ENCODE assay signal across 7 cellular contexts in the genomic region with DNA sequence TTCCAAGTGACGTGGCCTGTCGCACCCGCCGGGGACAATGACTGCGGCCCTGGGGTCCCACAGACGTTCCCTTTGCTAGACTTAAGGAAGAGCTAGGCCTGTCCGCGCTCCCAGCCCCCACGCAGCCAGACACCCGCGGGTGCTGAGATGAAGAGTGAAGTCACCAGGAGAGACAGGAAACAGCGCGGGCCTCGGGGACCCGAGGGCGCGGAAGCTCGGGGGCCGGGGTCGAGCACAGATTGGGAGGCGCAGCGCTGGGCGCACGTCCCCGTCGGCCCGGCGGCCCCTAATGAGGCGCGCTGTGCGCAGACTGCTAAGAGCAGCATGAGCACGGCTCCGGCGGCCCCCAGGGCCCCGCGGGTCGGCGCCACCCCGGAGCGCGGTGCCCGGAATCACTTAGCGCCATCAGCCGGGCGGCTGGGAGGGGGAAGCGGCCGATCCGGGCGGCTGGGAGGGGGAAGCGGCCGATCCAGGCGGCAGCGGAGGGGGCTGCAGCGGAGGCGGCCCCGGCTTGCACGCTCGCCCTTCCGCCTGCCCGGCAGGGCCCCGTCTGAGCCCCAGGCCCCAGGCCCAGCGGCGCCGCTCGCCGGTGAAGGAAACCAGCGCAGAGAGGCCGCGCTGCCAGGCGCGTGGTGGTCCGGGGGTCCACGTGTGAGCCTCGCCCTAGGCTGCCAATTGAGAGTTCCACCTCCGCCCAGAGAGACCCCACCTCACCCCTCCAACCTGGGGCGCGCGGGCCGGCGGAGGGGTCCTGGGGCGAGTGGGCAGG. TPM values are rescaled to one million over a fixed set of nuclear protein-coding genes. Genes with fewer than 3 reads are reported as not detected.
DNase-seq lines count a peak whose midpoint lies in the region; ATAC-seq and TF ChIP-seq lines count a peak whose summit lies in the region.
"Had no signal": no experiment of that assay in that cellular context is flagged by ENCODE, and none has a peak within 500 bp of the region (broad histone marks: within the 10 kb centered on the region; RNA-seq: fewer than 3 reads in every experiment).

No MANE protein-coding gene starts in this region.

- H3K4me3 Mint-ChIP-seq in WTC11 (peak overlapping the region; percentile 88), endothelial cell (ENCODE audit: unreplicated experiment) (peak overlapping the region; percentile 87)

- POLR2A ChIA-PET in WTC11 (lab: Charles Lee) = interaction anchor here (0.5 kb wide), 1 partner anchor 84 kb away, joined by 3 read pairs; no protein-coding TSS in a partner anchor

- CTCF ChIA-PET in WTC11 (lab: Charles Lee) = interaction anchor here (0.8 to 1.4 kb wide), 7 partner anchors 12 to 337 kb away, joined by 3 to 5 read pairs (median 4); no protein-coding TSS in a partner anchor

- H3K4me1 Mint-ChIP-seq in WTC11 (peaks cover 2% of the 10 kb centered on the region), endothelial cell (ENCODE audit: unreplicated experiment) (peaks cover 5% of the 10 kb centered on the region)

- peaks cover 32% of the 10 kb centered on the region for H3K27me3 Mint-ChIP-seq in WTC11 (ENCODE audit: low read depth)
- peaks cover 3% of the 10 kb centered on the region for H3K27me3 Mint-ChIP-seq in endothelial cell (ENCODE audit: unreplicated experiment)

- 0 out of 2 replicates have a peak overlapping the region, but pooled peaks have one; percentile 89 for H3K27ac Mint-ChIP-seq in WTC11
- peak overlapping the region; percentile 48 for H3K27ac Mint-ChIP-seq in endothelial cell (ENCODE audit: unreplicated experiment)

- H3K36me3 Mint-ChIP-seq in WTC11 = no peaks in the 10 kb centered on the region
- peaks cover 3% of the 10 kb centered on the region for H3K36me3 Mint-ChIP-seq in endothelial cell (ENCODE audit: low read depth, unreplicated experiment)

- TF ChIP-seq CTCF in WTC11 (IDR thresholded peaks at IDR 0.05) (no peak), endothelial cell (IDR thresholded peaks at IDR 0.05; ENCODE audit: unreplicated experiment) (no peak)

- H3K9me3 Mint-ChIP-seq in WTC11 = peaks cover 3% of the 10 kb centered on the region
- H3K9me3 Mint-ChIP-seq in endothelial cell (ENCODE audit: unreplicated experiment) = no peaks in the 10 kb centered on the region

- DNase-seq in WTC11 (ENCODE audit: low spot score) (peak; percentile 61), endothelial cell (ENCODE audit: low spot score) (no peak), NCI-H446 (lab: John Stamatoyannopoulos, UW) (no peak), NCI-H345 (lab: John Stamatoyannopoulos, UW) (no peak)
- DNase-seq in stimulated activated CD4-positive, alpha-beta T cell treated with anti-CD3 and anti-CD28 coated beads, Interleukin-4, amount 100 ng/mL, for 4 hours = peak; percentile 50
- DNase-seq: NCI-H526 treated with DMSO at 0.1 percent for 48 hours had no signal

- ATAC-seq in WTC11 (peak; percentile 77), GM18498 (IDR thresholded peaks at IDR 0.05; ENCODE audit: unreplicated experiment) (no peak)

TF ChIP-seq in WTC11, 78 proteins besides CTCF, POLR2A, EP300 and RAD21:
- TF ChIP-seq, protein P1, sequence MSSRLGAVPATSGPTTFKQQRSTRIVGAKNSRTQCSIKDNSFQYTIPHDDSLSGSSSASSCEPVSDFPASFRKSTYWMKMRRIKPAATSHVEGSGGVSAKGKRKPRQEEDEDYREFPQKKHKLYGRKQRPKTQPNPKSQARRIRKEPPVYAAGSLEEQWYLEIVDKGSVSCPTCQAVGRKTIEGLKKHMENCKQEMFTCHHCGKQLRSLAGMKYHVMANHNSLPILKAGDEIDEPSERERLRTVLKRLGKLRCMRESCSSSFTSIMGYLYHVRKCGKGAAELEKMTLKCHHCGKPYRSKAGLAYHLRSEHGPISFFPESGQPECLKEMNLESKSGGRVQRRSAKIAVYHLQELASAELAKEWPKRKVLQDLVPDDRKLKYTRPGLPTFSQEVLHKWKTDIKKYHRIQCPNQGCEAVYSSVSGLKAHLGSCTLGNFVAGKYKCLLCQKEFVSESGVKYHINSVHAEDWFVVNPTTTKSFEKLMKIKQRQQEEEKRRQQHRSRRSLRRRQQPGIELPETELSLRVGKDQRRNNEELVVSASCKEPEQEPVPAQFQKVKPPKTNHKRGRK (CRISPR knock-in tag; IDR thresholded peaks at IDR 0.05; ENCODE audit: borderline replicate concordance) = no peak
- peak; percentile 80 for TF ChIP-seq ZNF423 (CRISPR knock-in tag; IDR thresholded peaks at IDR 0.05)
- TF ChIP-seq FOXP1 (CRISPR knock-in tag; IDR thresholded peaks at IDR 0.05; ENCODE audit: borderline replicate concordance) = no peak
- no peak for TF ChIP-seq FOXJ3 (CRISPR knock-in tag; IDR thresholded peaks at IDR 0.05; ENCODE audit: borderline replicate concordance)
- 0 out of 2 replicates have a peak, but pooled peaks have one; percentile 23 for TF ChIP-seq KAT7 (CRISPR knock-in tag; IDR thresholded peaks at IDR 0.05; ENCODE audit: borderline replicate concordance)
- TF ChIP-seq, protein P2, sequence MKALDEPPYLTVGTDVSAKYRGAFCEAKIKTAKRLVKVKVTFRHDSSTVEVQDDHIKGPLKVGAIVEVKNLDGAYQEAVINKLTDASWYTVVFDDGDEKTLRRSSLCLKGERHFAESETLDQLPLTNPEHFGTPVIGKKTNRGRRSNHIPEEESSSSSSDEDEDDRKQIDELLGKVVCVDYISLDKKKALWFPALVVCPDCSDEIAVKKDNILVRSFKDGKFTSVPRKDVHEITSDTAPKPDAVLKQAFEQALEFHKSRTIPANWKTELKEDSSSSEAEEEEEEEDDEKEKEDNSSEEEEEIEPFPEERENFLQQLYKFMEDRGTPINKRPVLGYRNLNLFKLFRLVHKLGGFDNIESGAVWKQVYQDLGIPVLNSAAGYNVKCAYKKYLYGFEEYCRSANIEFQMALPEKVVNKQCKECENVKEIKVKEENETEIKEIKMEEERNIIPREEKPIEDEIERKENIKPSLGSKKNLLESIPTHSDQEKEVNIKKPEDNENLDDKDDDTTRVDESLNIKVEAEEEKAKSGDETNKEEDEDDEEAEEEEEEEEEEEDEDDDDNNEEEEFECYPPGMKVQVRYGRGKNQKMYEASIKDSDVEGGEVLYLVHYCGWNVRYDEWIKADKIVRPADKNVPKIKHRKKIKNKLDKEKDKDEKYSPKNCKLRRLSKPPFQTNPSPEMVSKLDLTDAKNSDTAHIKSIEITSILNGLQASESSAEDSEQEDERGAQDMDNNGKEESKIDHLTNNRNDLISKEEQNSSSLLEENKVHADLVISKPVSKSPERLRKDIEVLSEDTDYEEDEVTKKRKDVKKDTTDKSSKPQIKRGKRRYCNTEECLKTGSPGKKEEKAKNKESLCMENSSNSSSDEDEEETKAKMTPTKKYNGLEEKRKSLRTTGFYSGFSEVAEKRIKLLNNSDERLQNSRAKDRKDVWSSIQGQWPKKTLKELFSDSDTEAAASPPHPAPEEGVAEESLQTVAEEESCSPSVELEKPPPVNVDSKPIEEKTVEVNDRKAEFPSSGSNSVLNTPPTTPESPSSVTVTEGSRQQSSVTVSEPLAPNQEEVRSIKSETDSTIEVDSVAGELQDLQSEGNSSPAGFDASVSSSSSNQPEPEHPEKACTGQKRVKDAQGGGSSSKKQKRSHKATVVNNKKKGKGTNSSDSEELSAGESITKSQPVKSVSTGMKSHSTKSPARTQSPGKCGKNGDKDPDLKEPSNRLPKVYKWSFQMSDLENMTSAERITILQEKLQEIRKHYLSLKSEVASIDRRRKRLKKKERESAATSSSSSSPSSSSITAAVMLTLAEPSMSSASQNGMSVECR (CRISPR knock-in tag; IDR thresholded peaks at IDR 0.05; ENCODE audit: borderline replicate concordance) = no peak
- TF ChIP-seq, protein P3, sequence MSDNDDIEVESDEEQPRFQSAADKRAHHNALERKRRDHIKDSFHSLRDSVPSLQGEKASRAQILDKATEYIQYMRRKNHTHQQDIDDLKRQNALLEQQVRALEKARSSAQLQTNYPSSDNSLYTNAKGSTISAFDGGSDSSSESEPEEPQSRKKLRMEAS (CRISPR knock-in tag; IDR thresholded peaks at IDR 0.05) = peak; percentile 20; the same call in 1 of the 2 replicates
- no peak for TF ChIP-seq HMGXB4 (CRISPR knock-in tag; IDR thresholded peaks at IDR 0.05)
- TF ChIP-seq TP53 (CRISPR knock-in tag; IDR thresholded peaks at IDR 0.05) = peak; percentile 33; the same call in 1 of the 2 replicates
- TF ChIP-seq, protein P4, sequence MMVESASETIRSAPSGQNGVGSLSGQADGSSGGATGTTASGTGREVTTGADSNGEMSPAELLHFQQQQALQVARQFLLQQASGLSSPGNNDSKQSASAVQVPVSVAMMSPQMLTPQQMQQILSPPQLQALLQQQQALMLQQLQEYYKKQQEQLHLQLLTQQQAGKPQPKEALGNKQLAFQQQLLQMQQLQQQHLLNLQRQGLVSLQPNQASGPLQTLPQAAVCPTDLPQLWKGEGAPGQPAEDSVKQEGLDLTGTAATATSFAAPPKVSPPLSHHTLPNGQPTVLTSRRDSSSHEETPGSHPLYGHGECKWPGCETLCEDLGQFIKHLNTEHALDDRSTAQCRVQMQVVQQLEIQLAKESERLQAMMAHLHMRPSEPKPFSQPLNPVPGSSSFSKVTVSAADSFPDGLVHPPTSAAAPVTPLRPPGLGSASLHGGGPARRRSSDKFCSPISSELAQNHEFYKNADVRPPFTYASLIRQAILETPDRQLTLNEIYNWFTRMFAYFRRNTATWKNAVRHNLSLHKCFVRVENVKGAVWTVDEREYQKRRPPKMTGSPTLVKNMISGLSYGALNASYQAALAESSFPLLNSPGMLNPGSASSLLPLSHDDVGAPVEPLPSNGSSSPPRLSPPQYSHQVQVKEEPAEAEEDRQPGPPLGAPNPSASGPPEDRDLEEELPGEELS (CRISPR knock-in tag; IDR thresholded peaks at IDR 0.05) = no peak
- TF ChIP-seq IRF2 (CRISPR knock-in tag; IDR thresholded peaks at IDR 0.05; ENCODE audit: borderline replicate concordance, low read depth) = no peak

RNA-seq across cellular contexts. Expression of gene AVP, which starts 8.3 kb away (rescaled TPM):
- total RNA-seq in WTC11 (2021) (0.32 to 0.50 TPM (median 0.34 TPM) in 3 replicates), endothelial cell (ENCODE audit: unreplicated experiment) (not detected)

RNA-seq across cellular contexts. Expression of gene OXT, which starts 21.4 kb away (rescaled TPM):
- total RNA-seq in WTC11 (2021) (not detected in 3 replicates), endothelial cell (ENCODE audit: unreplicated experiment) (not detected)

RNA-seq across cellular contexts. Expression of gene MRPS26, which starts 46.9 kb away (rescaled TPM):
- total RNA-seq in WTC11 (2021) (105 to 111 TPM (median 110 TPM) in 3 replicates), endothelial cell (ENCODE audit: unreplicated experiment) (28.9 TPM)

RNA-seq across cellular contexts. Expression of gene GNRH2, which starts 49.4 kb away (rescaled TPM):
- total RNA-seq in WTC11 (2021) (0.44 to 1.1 TPM (median 0.50 TPM) in 3 replicates), endothelial cell (ENCODE audit: unreplicated experiment) (0.87 TPM)

Comparison
In these comparisons a context has a peak if more than half of its experiments do, and no peak if none do; other contexts are left out.
1. DNase-seq: peak in WTC11 (single experiment) and stimulated activated CD4-positive, alpha-beta T cell treated with anti-CD3 and anti-CD28 coated beads, Interleukin-4, amount 100 ng/mL, for 4 hours (2 of 2); none in endothelial cell (single experiment), NCI-H446 (0 of 2) and NCI-H345 (single experiment).